ENCODE assay signal across 24 cellular contexts in the genomic region with DNA sequence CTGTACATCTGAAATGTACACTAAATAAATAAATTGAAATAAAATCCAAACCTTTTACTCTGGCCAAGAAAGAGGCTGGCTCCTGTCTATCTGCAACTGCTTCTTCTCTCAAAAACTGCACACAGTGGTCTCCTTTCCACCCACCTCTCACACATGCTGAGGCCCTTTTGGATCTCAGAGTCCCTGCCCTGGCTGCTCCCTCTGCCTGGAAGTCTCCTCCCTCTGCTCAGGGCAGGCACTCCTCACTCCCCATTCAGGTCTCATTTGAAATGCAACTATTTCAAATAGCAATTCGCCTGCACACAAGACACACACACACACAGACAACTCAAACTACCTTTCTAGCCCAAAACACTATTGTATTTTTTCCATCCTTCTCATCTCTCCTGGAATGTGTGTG.
"Had no signal": no experiment of that assay in that cellular context is flagged by ENCODE, and none has a peak within 500 bp of the region (broad histone marks: within the 10 kb centered on the region; RNA-seq: fewer than 3 reads in every experiment).

No MANE protein-coding gene starts in this region.

- H3K27me3 ChIP-seq: colonic mucosa, gastrocnemius medialis, heart left ventricle, hepatocyte, neural progenitor cell, stomach, thyroid gland, vagina had no signal

- H3K9me3 ChIP-seq: colonic mucosa, gastrocnemius medialis, heart left ventricle, mucosa of descending colon, stomach, thyroid gland, vagina had no signal

- H3K27ac ChIP-seq: colonic mucosa, epithelial cell of prostate, gastrocnemius medialis, heart left ventricle, hepatocyte, neural progenitor cell, parathyroid adenoma, stomach, thyroid gland, vagina had no signal

- H3K79me2 ChIP-seq: hepatocyte, parathyroid adenoma had no signal

- H3K4me2 ChIP-seq: hepatocyte, neural progenitor cell had no signal

- H3K4me3 ChIP-seq: colonic mucosa, gastrocnemius medialis, heart left ventricle, hepatocyte, mucosa of descending colon, neural progenitor cell, stomach, thyroid gland, vagina had no signal

- ATAC-seq: esophagus mucosa; gastrocnemius medialis; heart left ventricle; mucosa of descending colon; natural killer cell treated with Interleukin-12 subunit alpha and Interleukin-12 subunit beta and Interleukin-15 and Interleukin-18, amount 100 ng/mL, for 72 hours; sciatic nerve; stimulated activated effector memory CD8-positive, alpha-beta T cell treated with anti-CD3 and anti-CD28 coated beads, Interleukin-12 subunit alpha, Interleukin-12 subunit beta, amount 100 ng/mL, for 72 hours had no signal

- H3K36me3 ChIP-seq: colonic mucosa, gastrocnemius medialis, heart left ventricle, neural progenitor cell, stomach, thyroid gland, vagina had no signal

- H3K4me1 ChIP-seq: colonic mucosa, gastrocnemius medialis, heart left ventricle, parathyroid adenoma, stomach, thyroid gland, vagina had no signal

- H2AFZ ChIP-seq: hepatocyte, neural progenitor cell, parathyroid adenoma had no signal

- H3K9ac ChIP-seq: neural progenitor cell, parathyroid adenoma had no signal

- DNase-seq: colonic mucosa; effector CD8-positive, alpha-beta T cell; endodermal cell; foreskin fibroblast; gastrocnemius medialis; heart left ventricle; mesenchymal stem cell; mucosa of descending colon; naive B cell; stimulated activated CD4-positive, alpha-beta T cell treated with anti-CD3 and anti-CD28 coated beads, Interleukin-2, amount 100 ng/mL, for 24 hours; stimulated activated CD4-positive, alpha-beta T cell treated with anti-CD3 and anti-CD28 coated beads, Interleukin-4, amount 100 ng/mL, for 24 hours; stimulated activated naive CD4-positive, alpha-beta T cell treated with Interleukin-2 at 50 U/mL for 16 hours; stomach; thyroid gland; trophoblast cell had no signal
